Comparison of ENCODE assay signal across 14 cellular contexts in the genomic region with DNA sequence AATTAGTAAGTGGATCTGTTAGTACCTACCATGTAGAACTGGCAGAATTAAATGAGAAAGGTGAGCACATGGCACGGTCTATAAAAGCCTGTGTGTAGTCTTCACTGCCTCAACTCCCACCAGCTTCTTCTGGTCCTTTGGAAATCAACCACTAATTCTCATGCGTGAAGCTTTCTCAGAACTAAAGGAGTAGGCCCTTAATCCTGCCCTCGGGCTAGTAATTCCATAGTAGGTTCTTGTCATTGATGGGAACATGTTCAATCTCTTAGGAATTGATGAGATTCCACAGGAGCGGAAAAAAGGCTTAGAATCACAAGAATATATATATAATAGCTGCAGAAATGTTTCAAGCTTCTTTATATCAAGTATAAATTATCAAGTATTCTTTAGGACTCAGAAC. TPM values are rescaled to one million over a fixed set of nuclear protein-coding genes. Genes with fewer than 3 reads are reported as not detected.
A peak's percentile ranks its signal among the peaks of the same experiment; 100 is the strongest.
DNase-seq lines count a peak whose midpoint lies in the region; TF ChIP-seq lines count a peak whose summit lies in the region.
"Had no signal": no experiment of that assay in that cellular context is flagged by ENCODE, and none has a peak within 500 bp of the region (broad histone marks: within the 10 kb centered on the region; RNA-seq: fewer than 3 reads in every experiment).

No MANE protein-coding gene starts in this region.

- H3K9ac ChIP-seq in HUES6 (ENCODE audit: low read length) (no peak overlapping the region), MM.1S (ENCODE audit: low read length) (no peak overlapping the region)

- peak overlapping the region; percentile 82 for H3K27ac ChIP-seq in HUES6 (ENCODE audit: low read depth, low read length)
- H3K27ac ChIP-seq in sigmoid colon, result peak overlapping the region in 3 of 4 donors; percentile 58 to 78 (median 74)
- H3K27ac ChIP-seq in MM.1S (ENCODE audit: low read length), result no peak overlapping the region
- H3K27ac ChIP-seq in testis, result no peak overlapping the region
- H3K27ac ChIP-seq: gastrocnemius medialis, PC-9 had no signal

- no peak overlapping the region for H3K4me2 ChIP-seq in MM.1S (ENCODE audit: low read depth, low read length)
- H3K4me2 ChIP-seq: PC-9 had no signal

- TF ChIP-seq CTCF in sigmoid colon (IDR thresholded peaks at IDR 0.05) (no peak), MM.1S (IDR thresholded peaks at IDR 0.05; ENCODE audit: low read length) (no peak), testis (IDR thresholded peaks at IDR 0.05) (no peak)

- peaks cover 67% of the 10 kb centered on the region for H3K79me2 ChIP-seq in MM.1S (ENCODE audit: low read length)

- intact Hi-C loops in dendritic cell treated with granulocyte-macrophage colony-stimulating factor and Interleukin-4, amounts not matched to agents 40 ng/mL and 50 ng/mL, for 4 days (cut with micrococcal nuclease), result no loop called here
- intact Hi-C loops in sigmoid colon (cut with DNase I) (loop anchor here (10.0 kb wide), 1 partner anchor 1072 kb away; no protein-coding TSS in a partner anchor), testis (cut with DNase I; ENCODE audit: low total_unique reads) (no loop called here)

- DNase-seq in T-helper 1 cell (no peak), sigmoid colon (no peak), D341Med (ENCODE audit: low spot score) (no peak), MM.1S (no peak), testis (no peak)
- DNase-seq: activated CD4-positive, CD25-positive, alpha-beta regulatory T cell; gastrocnemius medialis; NCI-H1436 treated with DMSO at 0.1 percent for 48 hours; NCI-H510A treated with DMSO at 0.1 percent for 48 hours; stimulated activated CD4-positive, alpha-beta T cell treated with anti-CD3 and anti-CD28 coated beads, Interleukin-12 subunit alpha, Interleukin-12 subunit beta, amount 100 ng/mL, for 4 hours had no signal

- peaks cover 22% of the 10 kb centered on the region for H3F3A ChIP-seq in MM.1S (ENCODE audit: insufficient read depth, low read length)

- H3K4me3 Mint-ChIP-seq in T-helper 1 cell treated with Interleukin-12 subunit alpha and Interleukin-12 subunit beta and Interleukin-4 antibody, amounts not matched to agents 30 μg/mL and 1 μg/mL, for 36 hours, result no peak overlapping the region
- no peak overlapping the region for H3K4me3 Mint-ChIP-seq in dendritic cell treated with granulocyte-macrophage colony-stimulating factor and Interleukin-4, amounts not matched to agents 40 ng/mL and 50 ng/mL, for 4 days

- peak overlapping the region; percentile 52 for H3K27ac Mint-ChIP-seq in T-helper 1 cell treated with Interleukin-12 subunit alpha and Interleukin-12 subunit beta and Interleukin-4 antibody, amounts not matched to agents 30 μg/mL and 1 μg/mL, for 36 hours
- peak overlapping the region; percentile 89 for H3K27ac Mint-ChIP-seq in dendritic cell treated with granulocyte-macrophage colony-stimulating factor and Interleukin-4, amounts not matched to agents 40 ng/mL and 50 ng/mL, for 4 days

- no peak for TF ChIP-seq EP300 in sigmoid colon (IDR thresholded peaks at IDR 0.05)

- H3K9me3 ChIP-seq in HUES6 (ENCODE audit: control insufficient read depth, insufficient read depth, low read depth, low read length), result no peaks in the 10 kb centered on the region
- no peaks in the 10 kb centered on the region for H3K9me3 ChIP-seq in sigmoid colon
- no peaks in the 10 kb centered on the region for H3K9me3 ChIP-seq in MM.1S (replicated peaks; ENCODE audit: insufficient read depth, low read length)
- H3K9me3 ChIP-seq in testis, result no peaks in the 10 kb centered on the region
- H3K9me3 ChIP-seq: gastrocnemius medialis had no signal

- no peaks in the 10 kb centered on the region for H4K20me1 ChIP-seq in MM.1S (ENCODE audit: insufficient read depth, low read length)

- H3K36me3 Mint-ChIP-seq in T-helper 1 cell treated with Interleukin-12 subunit alpha and Interleukin-12 subunit beta and Interleukin-4 antibody, amounts not matched to agents 30 μg/mL and 1 μg/mL, for 36 hours (ENCODE audit: low read depth), result peaks cover 45% of the 10 kb centered on the region
- peaks cover 39% of the 10 kb centered on the region for H3K36me3 Mint-ChIP-seq in dendritic cell treated with granulocyte-macrophage colony-stimulating factor and Interleukin-4, amounts not matched to agents 40 ng/mL and 50 ng/mL, for 4 days (ENCODE audit: low read depth)

- H3K4me3 ChIP-seq in HUES6 (ENCODE audit: low read depth, low read length), result no peak overlapping the region
- H3K4me3 ChIP-seq in sigmoid colon, result no peak overlapping the region
- H3K4me3 ChIP-seq in MM.1S (ENCODE audit: low read length), result no peak overlapping the region
- no peak overlapping the region for H3K4me3 ChIP-seq in testis
- H3K4me3 ChIP-seq: gastrocnemius medialis, PC-9 had no signal

- H3K36me3 ChIP-seq in HUES6 (ENCODE audit: control insufficient read depth, insufficient read depth, low read length) (peaks cover 47% of the 10 kb centered on the region), sigmoid colon (peaks cover 7 to 19% (median 13%) of the 10 kb centered on the region in 4 donors), MM.1S (replicated peaks; ENCODE audit: insufficient read depth, low read length) (0 out of 2 replicates have a peak, but pooled peaks cover 12% of the 10 kb centered on the region), testis (ENCODE audit: low read depth, missing control alignments) (no peaks in the 10 kb centered on the region)

- 97% methylated on average over 4 of the region's 4 CpGs for WGBS in sigmoid colon, 2 donors
- WGBS in testis, 2 donors, result 94% methylated on average over 4 of the region's 4 CpGs

- H3K9me2 ChIP-seq in MM.1S (replicated peaks; ENCODE audit: insufficient read depth, low read length), result no peaks in the 10 kb centered on the region

- peaks cover 21% of the 10 kb centered on the region for H3K4me1 ChIP-seq in HUES6 (ENCODE audit: control insufficient read depth, insufficient read depth, low read length)
- peaks cover 0 to 36% (median 28%) of the 10 kb centered on the region in 4 donors for H3K4me1 ChIP-seq in sigmoid colon
- H3K4me1 ChIP-seq in MM.1S (ENCODE audit: low read length), result peaks cover 24% of the 10 kb centered on the region
- peaks cover 4% of the 10 kb centered on the region for H3K4me1 ChIP-seq in testis
- H3K4me1 ChIP-seq: gastrocnemius medialis had no signal

- no peaks in the 10 kb centered on the region for H3K9me3 Mint-ChIP-seq in T-helper 1 cell treated with Interleukin-12 subunit alpha and Interleukin-12 subunit beta and Interleukin-4 antibody, amounts not matched to agents 30 μg/mL and 1 μg/mL, for 36 hours
- no peaks in the 10 kb centered on the region for H3K9me3 Mint-ChIP-seq in dendritic cell treated with granulocyte-macrophage colony-stimulating factor and Interleukin-4, amounts not matched to agents 40 ng/mL and 50 ng/mL, for 4 days

- no peaks in the 10 kb centered on the region for H3K27me3 Mint-ChIP-seq in T-helper 1 cell treated with Interleukin-12 subunit alpha and Interleukin-12 subunit beta and Interleukin-4 antibody, amounts not matched to agents 30 μg/mL and 1 μg/mL, for 36 hours (ENCODE audit: low read depth)
- H3K27me3 Mint-ChIP-seq in dendritic cell treated with granulocyte-macrophage colony-stimulating factor and Interleukin-4, amounts not matched to agents 40 ng/mL and 50 ng/mL, for 4 days, result no peaks in the 10 kb centered on the region

- no peaks in the 10 kb centered on the region for H3K27me3 ChIP-seq in HUES6 (ENCODE audit: control insufficient read depth, insufficient read depth, low read length)
- H3K27me3 ChIP-seq in sigmoid colon, result no peaks in the 10 kb centered on the region
- no peaks in the 10 kb centered on the region for H3K27me3 ChIP-seq in MM.1S (replicated peaks; ENCODE audit: insufficient read depth, low read length)
- no peaks in the 10 kb centered on the region for H3K27me3 ChIP-seq in testis
- H3K27me3 ChIP-seq: gastrocnemius medialis had no signal

- no peak for TF ChIP-seq POLR2A in sigmoid colon (IDR thresholded peaks at IDR 0.05)
- no peak for TF ChIP-seq POLR2A in testis (IDR thresholded peaks at IDR 0.05)

- no peak overlapping the region for H2AFZ ChIP-seq in MM.1S (ENCODE audit: low read length)
- H2AFZ ChIP-seq: PC-9 had no signal

- peaks cover 39% of the 10 kb centered on the region for H3K4me1 Mint-ChIP-seq in T-helper 1 cell treated with Interleukin-12 subunit alpha and Interleukin-12 subunit beta and Interleukin-4 antibody, amounts not matched to agents 30 μg/mL and 1 μg/mL, for 36 hours (ENCODE audit: low read depth)
- H3K4me1 Mint-ChIP-seq in dendritic cell treated with granulocyte-macrophage colony-stimulating factor and Interleukin-4, amounts not matched to agents 40 ng/mL and 50 ng/mL, for 4 days (ENCODE audit: low read depth), result peaks cover 54% of the 10 kb centered on the region

RNA-seq across cellular contexts. Expression of a gene that starts 21.7 kb away (rescaled TPM):
- total RNA-seq in sigmoid colon (10 to 100 TPM; 20.3 to 32.3 (median 24.4) TPM), testis (10 to 100 TPM; 56.8 to 63.7 TPM)
- polyA plus RNA-seq in sigmoid colon (10 to 100 TPM; 14.6 to 22.7 (median 21.0) TPM), testis (ENCODE audit: insufficient read depth, low read depth, low replicate concordance) (133 TPM)

RNA-seq across cellular contexts. Expression of a gene that starts 55.5 kb away (rescaled TPM):
- 10 to 100 TPM; 39.3 to 68.7 (median 49.4) TPM for total RNA-seq in sigmoid colon
- 10 to 100 TPM; 10.6 to 25.6 (median 11.4) TPM for polyA plus RNA-seq in sigmoid colon
- 10 to 100 TPM; 61.7 to 76.2 TPM for total RNA-seq in testis
- 59.4 TPM for polyA plus RNA-seq in testis (ENCODE audit: insufficient read depth, low read depth, low replicate concordance)

Comparison
In these comparisons a context has a peak if more than half of its experiments do, and no peak if none do; other contexts are left out.
1. H3K27ac ChIP-seq: peak in HUES6 (single experiment) and sigmoid colon (3 of 4); none in MM.1S (single experiment) and testis (0 of 2).